25 cellular contexts compared by ENCODE assay signal in genomic region chr6:143747347-143747842, GRCh38.
A peak's percentile ranks its signal among the peaks of the same experiment; 100 is the strongest.
DNase-seq lines count a peak whose midpoint lies in the region; ATAC-seq and TF ChIP-seq lines count a peak whose summit lies in the region.
"Had no signal": no experiment of that assay in that cellular context is flagged by ENCODE, and none has a peak within 500 bp of the region (broad histone marks: within the 10 kb centered on the region; RNA-seq: fewer than 3 reads in every experiment).

No MANE protein-coding gene starts in this region.

- intact Hi-C loops in Right ventricle myocardium superior (cut with DNase I) (no loop called here), right cardiac atrium (cut with DNase I) (loop anchor here in 2 of 4 donors (10.0 kb wide), 2 partner anchors 53 to 73 kb away; partner anchors contain the start of gene PHACTR2 (in 1 of the 2)), upper lobe of right lung (cut with DNase I) (no loop called here)

- H3K27me3 ChIP-seq in right cardiac atrium (ENCODE audit: control insufficient read depth, insufficient read depth) (no peaks in the 10 kb centered on the region), endodermal cell (ENCODE audit: control insufficient read depth, insufficient read depth, low read length, poor library complexity, severe bottlenecking) (no peaks in the 10 kb centered on the region), upper lobe of right lung (no peaks in the 10 kb centered on the region), MG63 (no peaks in the 10 kb centered on the region), H7 (ENCODE audit: control insufficient read depth, insufficient read depth, low read length) (no peaks in the 10 kb centered on the region)
- H3K27me3 ChIP-seq: gastrocnemius medialis, sigmoid colon had no signal

- H3K27ac ChIP-seq in right cardiac atrium (ENCODE audit: low read length) (no peak overlapping the region), endodermal cell (ENCODE audit: low read depth, low read length) (no peak overlapping the region), mesodermal cell (ENCODE audit: low read depth, low read length, severe bottlenecking) (peak overlapping the region; percentile 46), upper lobe of right lung (peak overlapping the region; percentile 8)
- H3K27ac ChIP-seq: epithelial cell of prostate, gastrocnemius medialis, sigmoid colon had no signal

- ATAC-seq in Right ventricle myocardium superior (ENCODE audit: poor library complexity) (no peak), right cardiac atrium (no peak), upper lobe of right lung (peak; percentile 17), GM18873 (IDR thresholded peaks at IDR 0.05; ENCODE audit: low FRiP score, unreplicated experiment) (no peak)
- ATAC-seq: gastrocnemius medialis, GM12878, PC-3 had no signal

- peaks cover 24% of the 10 kb centered on the region for H3K4me1 ChIP-seq in right cardiac atrium (ENCODE audit: control insufficient read depth, insufficient read depth, low read length)
- peaks cover 45% of the 10 kb centered on the region for H3K4me1 ChIP-seq in endodermal cell (ENCODE audit: control insufficient read depth, insufficient read depth, low read length)
- peaks cover 42% of the 10 kb centered on the region for H3K4me1 ChIP-seq in mesodermal cell (ENCODE audit: control insufficient read depth, insufficient read depth, low read length, poor library complexity, severe bottlenecking)
- peaks cover 56% of the 10 kb centered on the region for H3K4me1 ChIP-seq in upper lobe of right lung
- H3K4me1 ChIP-seq: BE2C had no signal

- no peak overlapping the region for H3K4me3 Mint-ChIP-seq in endodermal cell
- H3K4me3 Mint-ChIP-seq: dendritic cell treated with granulocyte-macrophage colony-stimulating factor and Interleukin-4, amounts not matched to agents 40 ng/mL and 50 ng/mL, for 4 days; memory B cell had no signal

- H3K36me3 Mint-ChIP-seq in endodermal cell (ENCODE audit: low read depth): peaks cover 2% of the 10 kb centered on the region
- H3K36me3 Mint-ChIP-seq: brain had no signal

- H3K36me3 ChIP-seq in endodermal cell (ENCODE audit: control insufficient read depth, insufficient read depth, low read length): peaks cover 39% of the 10 kb centered on the region
- no peaks in the 10 kb centered on the region for H3K36me3 ChIP-seq in mesodermal cell (ENCODE audit: control insufficient read depth, insufficient read depth, low read length)
- no peaks in the 10 kb centered on the region for H3K36me3 ChIP-seq in upper lobe of right lung
- peaks cover 9% of the 10 kb centered on the region for H3K36me3 ChIP-seq in MG63
- no peaks in the 10 kb centered on the region for H3K36me3 ChIP-seq in H7 (replicated peaks; ENCODE audit: control insufficient read depth, insufficient read depth, low read length)
- H3K36me3 ChIP-seq: BE2C, gastrocnemius medialis, sigmoid colon had no signal

- no peak overlapping the region for H3K9ac ChIP-seq in endodermal cell (ENCODE audit: extremely low read depth, low read length, poor library complexity, severe bottlenecking)

- H3K9me3 ChIP-seq in right cardiac atrium (ENCODE audit: control insufficient read depth, low read length) (no peaks in the 10 kb centered on the region), endodermal cell (ENCODE audit: control insufficient read depth, low read length) (no peaks in the 10 kb centered on the region), mesodermal cell (ENCODE audit: control insufficient read depth, low read length) (no peaks in the 10 kb centered on the region), upper lobe of right lung (no peaks in the 10 kb centered on the region), MG63 (no peaks in the 10 kb centered on the region)
- H3K9me3 ChIP-seq: BE2C, gastrocnemius medialis, sigmoid colon had no signal

- TF ChIP-seq CTCF in endodermal cell (conservative IDR thresholded peaks at IDR 0.05): no peak
- TF ChIP-seq CTCF in upper lobe of right lung (IDR thresholded peaks at IDR 0.05): no peak

- H3K27me3 Mint-ChIP-seq in endodermal cell (ENCODE audit: insufficient read depth): no peaks in the 10 kb centered on the region
- H3K27me3 Mint-ChIP-seq: dendritic cell treated with granulocyte-macrophage colony-stimulating factor and Interleukin-4, amounts not matched to agents 40 ng/mL and 50 ng/mL, for 4 days; memory B cell had no signal

- peak overlapping the region; percentile 64 for H3K27ac Mint-ChIP-seq in endodermal cell
- H3K27ac Mint-ChIP-seq: dendritic cell treated with granulocyte-macrophage colony-stimulating factor and Interleukin-4, amounts not matched to agents 40 ng/mL and 50 ng/mL, for 4 days; memory B cell had no signal

- H3K4me3 ChIP-seq in right cardiac atrium (ENCODE audit: low read length) (no peak overlapping the region), endodermal cell (ENCODE audit: low read length) (peak overlapping the region; percentile 61), mesodermal cell (ENCODE audit: extremely low read depth, insufficient read depth, low read length, poor library complexity, severe bottlenecking) (no peak overlapping the region), upper lobe of right lung (no peak overlapping the region), MG63 (no peak overlapping the region), H7 (ENCODE audit: insufficient read depth, low read depth, low read length) (no peak overlapping the region)
- H3K4me3 ChIP-seq: gastrocnemius medialis, GM12878, sigmoid colon had no signal

- DNase-seq in Right ventricle myocardium superior (peak; percentile 30), right cardiac atrium (no peak), endodermal cell (peak; percentile 88), upper lobe of right lung (no peak), MG63 (no peak), H7 (no peak)
- DNase-seq: 8988T; activated naive CD4-positive, alpha-beta T cell treated with anti-CD3 and anti-CD28 coated beads, Interleukin-2, amount 50 U/mL, for 16 hours; BE2C; Calu3; gastrocnemius medialis; KBM-7; NCI-H1048; NCI-H2107; PC-3; sigmoid colon; stimulated activated CD4-positive, alpha-beta T cell treated with anti-CD3 and anti-CD28 coated beads, Interleukin-2, amount 100 ng/mL, for 48 hours; T-helper 9 cell had no signal

- WGBS in right cardiac atrium: 42% methylated on average over 8 of the region's 8 CpGs
- 44 to 85% methylated on average over 4 to 8 of the region's 8 CpGs for WGBS in endodermal cell (ENCODE audit: insufficient coverage in 1 of 2, insufficient read length in 1 of 2), 2 experiments
- 65 to 71% methylated on average over 7 of the region's 8 CpGs for whole genome bisulfite sequencing in mesodermal cell (ENCODE audit: insufficient coverage in 2 of 2), 2 experiments

- H3K4me1 Mint-ChIP-seq in endodermal cell: peaks cover 81% of the 10 kb centered on the region
- H3K4me1 Mint-ChIP-seq: memory B cell had no signal

- H3K9me3 Mint-ChIP-seq in endodermal cell: no peaks in the 10 kb centered on the region
- H3K9me3 Mint-ChIP-seq: brain; dendritic cell treated with granulocyte-macrophage colony-stimulating factor and Interleukin-4, amounts not matched to agents 40 ng/mL and 50 ng/mL, for 4 days; memory B cell had no signal

Comparison
In these comparisons a context has a peak if more than half of its experiments do, and no peak if none do; other contexts are left out.
1. DNase-seq: peak in Right ventricle myocardium superior (single experiment) and endodermal cell (single experiment); none in right cardiac atrium (0 of 3), upper lobe of right lung (single experiment), MG63 (single experiment) and H7 (single experiment).
2. H3K27ac ChIP-seq: peak in mesodermal cell (single experiment) and upper lobe of right lung (single experiment); none in right cardiac atrium (single experiment) and endodermal cell (single experiment).